ENCODE assay signal across 11 cellular contexts in the genomic region with DNA sequence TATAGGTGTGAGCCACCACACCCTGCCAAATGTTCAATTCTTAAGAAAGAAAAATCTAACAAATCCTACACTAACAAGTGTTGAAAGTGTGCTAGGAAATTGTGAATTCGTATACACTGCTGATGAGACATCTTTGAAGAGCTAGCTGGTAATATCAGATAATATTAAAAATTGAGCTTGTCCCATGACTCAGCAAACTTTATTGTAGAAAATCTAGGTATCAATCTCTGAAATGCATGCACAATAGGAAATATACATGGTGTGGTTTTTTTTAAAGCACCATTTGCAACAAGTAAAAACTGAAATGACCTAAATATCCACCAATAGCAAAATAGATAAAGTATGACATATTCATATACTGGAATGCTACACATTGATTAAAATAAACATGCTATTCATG.
"Had no signal": no experiment of that assay in that cellular context is flagged by ENCODE, and none has a peak within 500 bp of the region (broad histone marks: within the 10 kb centered on the region; RNA-seq: fewer than 3 reads in every experiment).

No MANE protein-coding gene starts in this region.

- H3K4me3 ChIP-seq: GM23248, GM23338, HAP-1 had no signal

- H2AFZ ChIP-seq: GM23248, GM23338 had no signal

- H3K36me3 ChIP-seq: HAP-1 had no signal

- H3K4me2 ChIP-seq: GM23338 had no signal

- H3K9ac ChIP-seq: GM23248 had no signal

- H3K27ac ChIP-seq: GM23248 had no signal

- ATAC-seq: GM23338, HCT116 had no signal

- H3K9me3 ChIP-seq: HAP-1 had no signal

- H3K4me1 ChIP-seq: HAP-1 had no signal

- DNase-seq: GM23248, GOT3, H7, H9, HCEC 1CT, HFFc6 had no signal

- FAIRE-seq: H1, H54 had no signal
